17 cellular contexts compared by ENCODE assay signal in genomic region chr16:56998352-56998751, GRCh38. TPM values are rescaled to one million over a fixed set of nuclear protein-coding genes. Genes with fewer than 3 reads are reported as not detected.
A peak's percentile ranks its signal among the peaks of the same experiment; 100 is the strongest.
DNase-seq lines count a peak whose midpoint lies in the region; ATAC-seq lines count a peak whose summit lies in the region.
"Had no signal": no experiment of that assay in that cellular context is flagged by ENCODE, and none has a peak within 500 bp of the region (broad histone marks: within the 10 kb centered on the region; RNA-seq: fewer than 3 reads in every experiment).

No MANE protein-coding gene starts in this region.

- H3K27me3 Mint-ChIP-seq in activated T-cell treated with anti-CD3 and anti-CD28 coated beads, Interleukin-2, amount 50 U/mL, for 72 hours (ENCODE audit: low read depth) = no peaks in the 10 kb centered on the region
- H3K27me3 Mint-ChIP-seq in activated T-cell treated with anti-CD3 and anti-CD28 coated beads, Interleukin-2, amount 50 U/mL, for 4 hours (ENCODE audit: low read depth) = no peaks in the 10 kb centered on the region
- no peaks in the 10 kb centered on the region for H3K27me3 Mint-ChIP-seq in IgD-negative memory B cell
- H3K27me3 Mint-ChIP-seq in effector memory CD8-positive, alpha-beta T cell = no peaks in the 10 kb centered on the region
- H3K27me3 Mint-ChIP-seq in stimulated activated naive B cell treated with anti-CD40 and anti-IgM and Interleukin-4, amounts not matched to agents 10 μg/mL and 1 μg/mL and 100 μg/mL, for 72 hours = no peaks in the 10 kb centered on the region

- no peak for DNase-seq in activated T-cell treated with anti-CD3 and anti-CD28 coated beads, Interleukin-2, amount 50 U/mL, for 72 hours
- DNase-seq in activated T-cell treated with anti-CD3 and anti-CD28 coated beads, Interleukin-2, amount 50 U/mL, for 4 hours = no peak
- no peak for DNase-seq in effector memory CD8-positive, alpha-beta T cell
- no peak for DNase-seq in stimulated activated naive B cell treated with anti-CD40 and anti-IgM and Interleukin-4, amounts not matched to agents 10 μg/mL and 1 μg/mL and 100 μg/mL, for 72 hours
- no peak for DNase-seq in SJCRH30
- DNase-seq: activated CD8-positive, alpha-beta memory T cell treated with anti-CD3 and anti-CD28 coated beads, Interleukin-2, amount 50 U/mL, for 4 hours; cortex of kidney; erythroblast; glutamatergic neuron; stimulated activated CD4-positive, alpha-beta T cell treated with anti-CD3 and anti-CD28 coated beads, Interleukin-4, amount 100 ng/mL, for 1 hour; trophoblast cell had no signal

- H3K36me3 Mint-ChIP-seq in activated T-cell treated with anti-CD3 and anti-CD28 coated beads, Interleukin-2, amount 50 U/mL, for 72 hours (ENCODE audit: insufficient read depth in 2 of 2) = peaks cover 7 to 25% of the 10 kb centered on the region in 2 donors
- H3K36me3 Mint-ChIP-seq in activated T-cell treated with anti-CD3 and anti-CD28 coated beads, Interleukin-2, amount 50 U/mL, for 4 hours (ENCODE audit: insufficient read depth) = peaks cover 14% of the 10 kb centered on the region
- peaks cover under 1% of the 10 kb centered on the region for H3K36me3 Mint-ChIP-seq in IgD-negative memory B cell
- H3K36me3 Mint-ChIP-seq in effector memory CD8-positive, alpha-beta T cell (ENCODE audit: insufficient read depth) = peaks cover 47% of the 10 kb centered on the region
- peaks cover 54 to 71% of the 10 kb centered on the region in 2 donors for H3K36me3 Mint-ChIP-seq in stimulated activated naive B cell treated with anti-CD40 and anti-IgM and Interleukin-4, amounts not matched to agents 10 μg/mL and 1 μg/mL and 100 μg/mL, for 72 hours

- no peak for ATAC-seq in activated T-cell treated with anti-CD3 and anti-CD28 coated beads, Interleukin-2, amount 50 U/mL, for 72 hours (replicated peaks in 1 of 2)
- no peak for ATAC-seq in activated T-cell treated with anti-CD3 and anti-CD28 coated beads, Interleukin-2, amount 50 U/mL, for 4 hours
- ATAC-seq in effector memory CD8-positive, alpha-beta T cell (replicated peaks) = no peak
- ATAC-seq in stimulated activated naive B cell treated with anti-CD40 and anti-IgM and Interleukin-4, amounts not matched to agents 10 μg/mL and 1 μg/mL and 100 μg/mL, for 72 hours (replicated peaks) = no peak
- ATAC-seq in HG03025 (IDR thresholded peaks at IDR 0.05; ENCODE audit: low FRiP score, unreplicated experiment) (no peak), HG03097 (IDR thresholded peaks at IDR 0.05; ENCODE audit: low FRiP score, unreplicated experiment) (no peak)
- ATAC-seq: right lobe of liver had no signal

- peaks cover 98% of the 10 kb centered on the region for H3K4me1 Mint-ChIP-seq in activated T-cell treated with anti-CD3 and anti-CD28 coated beads, Interleukin-2, amount 50 U/mL, for 72 hours (ENCODE audit: low read depth)
- peaks cover 93% of the 10 kb centered on the region for H3K4me1 Mint-ChIP-seq in activated T-cell treated with anti-CD3 and anti-CD28 coated beads, Interleukin-2, amount 50 U/mL, for 4 hours (ENCODE audit: low read depth)
- H3K4me1 Mint-ChIP-seq in IgD-negative memory B cell = peaks cover 53 to 75% (median 72%) of the 10 kb centered on the region in 3 donors
- H3K4me1 Mint-ChIP-seq in effector memory CD8-positive, alpha-beta T cell (ENCODE audit: low read depth in 2 of 2) = peaks cover 83 to 86% of the 10 kb centered on the region in 2 donors
- peaks cover 58 to 89% of the 10 kb centered on the region in 2 donors for H3K4me1 Mint-ChIP-seq in stimulated activated naive B cell treated with anti-CD40 and anti-IgM and Interleukin-4, amounts not matched to agents 10 μg/mL and 1 μg/mL and 100 μg/mL, for 72 hours

- peak overlapping the region; percentile 98 for H3K27ac Mint-ChIP-seq in activated T-cell treated with anti-CD3 and anti-CD28 coated beads, Interleukin-2, amount 50 U/mL, for 72 hours
- peak overlapping the region; percentile 90 to 98 (median 97) for H3K27ac Mint-ChIP-seq in IgD-negative memory B cell
- peak overlapping the region; percentile 90 to 97 for H3K27ac Mint-ChIP-seq in effector memory CD8-positive, alpha-beta T cell
- H3K27ac Mint-ChIP-seq in stimulated activated naive B cell treated with anti-CD40 and anti-IgM and Interleukin-4, amounts not matched to agents 10 μg/mL and 1 μg/mL and 100 μg/mL, for 72 hours = peak overlapping the region; percentile 98

- peak overlapping the region; percentile 81 to 82 for H3K4me3 Mint-ChIP-seq in activated T-cell treated with anti-CD3 and anti-CD28 coated beads, Interleukin-2, amount 50 U/mL, for 72 hours
- no peak overlapping the region for H3K4me3 Mint-ChIP-seq in activated T-cell treated with anti-CD3 and anti-CD28 coated beads, Interleukin-2, amount 50 U/mL, for 4 hours
- no peak overlapping the region for H3K4me3 Mint-ChIP-seq in IgD-negative memory B cell
- peak overlapping the region; percentile 87 to 91 for H3K4me3 Mint-ChIP-seq in effector memory CD8-positive, alpha-beta T cell
- H3K4me3 Mint-ChIP-seq in stimulated activated naive B cell treated with anti-CD40 and anti-IgM and Interleukin-4, amounts not matched to agents 10 μg/mL and 1 μg/mL and 100 μg/mL, for 72 hours = no peak overlapping the region

- no peaks in the 10 kb centered on the region for H3K36me3 ChIP-seq in SJCRH30
- H3K36me3 ChIP-seq: HAP-1, right lobe of liver had no signal

- H3K4me1 ChIP-seq in SJCRH30 = no peaks in the 10 kb centered on the region
- H3K4me1 ChIP-seq: HAP-1, right lobe of liver had no signal

- H3K9me3 ChIP-seq in SJCRH30 (replicated peaks) = no peaks in the 10 kb centered on the region
- H3K9me3 ChIP-seq: HAP-1, right lobe of liver had no signal

- H3K4me3 ChIP-seq in SJCRH30 = no peak overlapping the region
- H3K4me3 ChIP-seq: HAP-1, right lobe of liver had no signal

- H3K9me3 Mint-ChIP-seq in activated T-cell treated with anti-CD3 and anti-CD28 coated beads, Interleukin-2, amount 50 U/mL, for 72 hours = peaks cover 0 to 2% of the 10 kb centered on the region in 2 donors
- H3K9me3 Mint-ChIP-seq in activated T-cell treated with anti-CD3 and anti-CD28 coated beads, Interleukin-2, amount 50 U/mL, for 4 hours = no peaks in the 10 kb centered on the region
- no peaks in the 10 kb centered on the region for H3K9me3 Mint-ChIP-seq in IgD-negative memory B cell
- H3K9me3 Mint-ChIP-seq in effector memory CD8-positive, alpha-beta T cell = no peaks in the 10 kb centered on the region
- H3K9me3 Mint-ChIP-seq in stimulated activated naive B cell treated with anti-CD40 and anti-IgM and Interleukin-4, amounts not matched to agents 10 μg/mL and 1 μg/mL and 100 μg/mL, for 72 hours = peaks cover 5 to 6% of the 10 kb centered on the region in 2 donors

- no peak overlapping the region for H3K27ac ChIP-seq in SJCRH30
- H3K27ac ChIP-seq: right lobe of liver had no signal

- H3K27me3 ChIP-seq in SJCRH30 = no peaks in the 10 kb centered on the region
- H3K27me3 ChIP-seq: right lobe of liver had no signal

RNA-seq across cellular contexts. Expression of gene NLRC5, which starts 9.0 kb away (rescaled TPM):
- 100 to 1,000 TPM; 239 to 256 TPM for total RNA-seq in activated T-cell treated with anti-CD3 and anti-CD28 coated beads, Interleukin-2, amount 50 U/mL, for 72 hours
- total RNA-seq in activated T-cell treated with anti-CD3 and anti-CD28 coated beads, Interleukin-2, amount 50 U/mL, for 4 hours = 100 to 1,000 TPM; 143 to 180 (median 158) TPM
- polyA plus RNA-seq in IgD-negative memory B cell = 134 TPM
- 1.5 and 2.9 TPM in 2 replicates for total RNA-seq in SJCRH30 (2014; rRNA removed; shearing (Covaris generic))

RNA-seq across cellular contexts. Expression of gene CETP, which starts 36.6 kb away (rescaled TPM):
- total RNA-seq in activated T-cell treated with anti-CD3 and anti-CD28 coated beads, Interleukin-2, amount 50 U/mL, for 72 hours = under 1 TPM in 1 of 2 donors, not detected in 1; 0.36 TPM
- total RNA-seq in activated T-cell treated with anti-CD3 and anti-CD28 coated beads, Interleukin-2, amount 50 U/mL, for 4 hours = under 1 TPM in 1 of 3 donors, not detected in 2; 0.11 TPM
- 0.79 TPM for polyA plus RNA-seq in IgD-negative memory B cell
- total RNA-seq in SJCRH30 (2014; rRNA removed; shearing (Covaris generic)) = 0.14 TPM in 1 of 2 replicates, not detected in the other
- total RNA-seq: astrocyte had no signal

Comparison
In these comparisons a context has a peak if more than half of its experiments do, and no peak if none do; other contexts are left out.
1. H3K4me3 Mint-ChIP-seq: peak in activated T-cell treated with anti-CD3 and anti-CD28 coated beads, Interleukin-2, amount 50 U/mL, for 72 hours (2 of 2) and effector memory CD8-positive, alpha-beta T cell (2 of 2); none in activated T-cell treated with anti-CD3 and anti-CD28 coated beads, Interleukin-2, amount 50 U/mL, for 4 hours (single experiment), IgD-negative memory B cell (0 of 4) and stimulated activated naive B cell treated with anti-CD40 and anti-IgM and Interleukin-4, amounts not matched to agents 10 μg/mL and 1 μg/mL and 100 μg/mL, for 72 hours (0 of 2).
2. RNA of gene NLRC5, which starts 9.0 kb away (total RNA-seq): 239 to 256 TPM in activated T-cell treated with anti-CD3 and anti-CD28 coated beads, Interleukin-2, amount 50 U/mL, for 72 hours and 143 to 180 TPM in activated T-cell treated with anti-CD3 and anti-CD28 coated beads, Interleukin-2, amount 50 U/mL, for 4 hours; 1.5 to 2.9 TPM in SJCRH30; every median in the first group is over 10 times any median in the second.
3. Peak in every context shown above with its lines, with median percentiles within 50 percentile points of each other: H3K27ac Mint-ChIP-seq.